11 cellular contexts compared by ENCODE assay signal in genomic region chr13:99313473-99313872, GRCh38. TPM values are rescaled to one million over a fixed set of nuclear protein-coding genes. Genes with fewer than 3 reads are reported as not detected.
DNase-seq lines count a peak whose midpoint lies in the region; ATAC-seq, FAIRE-seq and TF ChIP-seq lines count a peak whose summit lies in the region.
"Had no signal": no experiment of that assay in that cellular context is flagged by ENCODE, and none has a peak within 500 bp of the region (broad histone marks: within the 10 kb centered on the region; RNA-seq: fewer than 3 reads in every experiment).

No MANE protein-coding gene starts in this region.

- ATAC-seq in psoas muscle, result peak in 1 of 4 donors; percentile 33
- no peak for ATAC-seq in HG03097 (IDR thresholded peaks at IDR 0.05; ENCODE audit: low FRiP score, unreplicated experiment)

- FAIRE-seq in H54 (lab: Jason Lieb, UNC), result peak; percentile 61

- H3K27ac ChIP-seq in esophagus (ENCODE audit: low read depth in 2 of 2, low read length in 1 of 2), result peak overlapping the region; percentile 12 to 14
- H3K27ac ChIP-seq in psoas muscle, result peak overlapping the region; percentile 47
- H3K27ac ChIP-seq: tibial artery had no signal

- intact Hi-C loops in psoas muscle (cut with DNase I), result no loop called here

- 62 to 68% methylated on average over 3 of the region's 3 CpGs for WGBS in esophagus, 2 donors
- 54 to 74% (median 60%) methylated on average over 3 of the region's 3 CpGs for WGBS in psoas muscle, 3 donors

- no peak for TF ChIP-seq POLR2A in H54 (IDR thresholded peaks at IDR 0.05; ENCODE audit: low read depth, low read length)

- peaks cover 4 to 5% of the 10 kb centered on the region in 2 donors for H3K4me1 ChIP-seq in esophagus (ENCODE audit: control insufficient read depth in 2 of 2, insufficient read depth in 2 of 2, low read length in 1 of 2)
- peaks cover 24% of the 10 kb centered on the region for H3K4me1 ChIP-seq in psoas muscle

- H3K36me3 ChIP-seq in esophagus (ENCODE audit: control insufficient read depth in 2 of 2, insufficient read depth in 2 of 2, low read length in 1 of 2) (peaks cover 0 to 1% of the 10 kb centered on the region in 2 donors), psoas muscle (ENCODE audit: insufficient read depth in 1 of 2, low read depth in 1 of 2) (peaks cover 2 to 13% of the 10 kb centered on the region in 2 donors)

- no peak for DNase-seq in H54 (ENCODE audit: insufficient read length, low spot score)
- peak; percentile 56 for DNase-seq in SW480 (ENCODE audit: low spot score)
- peak in 1 of 2 donors; percentile 52 for DNase-seq in psoas muscle
- no peak for DNase-seq in DMS 273 (lab: John Stamatoyannopoulos, UW; ENCODE audit: unreplicated experiment)
- no peak for DNase-seq in DMS153 (lab: John Stamatoyannopoulos, UW)
- DNase-seq: amniotic stem cell, NCI-H1417 treated with DMSO at 0.1 percent for 48 hours, SK-N-SH, tibial artery had no signal

- no peaks in the 10 kb centered on the region for H3K9me3 ChIP-seq in esophagus (ENCODE audit: control insufficient read depth in 2 of 2, insufficient read depth in 1 of 2, low read depth in 1 of 2, low read length in 1 of 2)
- H3K9me3 ChIP-seq in psoas muscle, result no peaks in the 10 kb centered on the region
- H3K9me3 ChIP-seq: SK-N-SH, tibial artery had no signal

- H3K27me3 ChIP-seq in esophagus (ENCODE audit: control insufficient read depth in 1 of 2, insufficient read depth in 2 of 2, low read length in 2 of 2) (no peaks in the 10 kb centered on the region), psoas muscle (ENCODE audit: insufficient read depth in 3 of 3, low read length in 2 of 3) (no peaks in the 10 kb centered on the region)
- H3K27me3 ChIP-seq: tibial artery had no signal

- no peak overlapping the region for H3K4me3 ChIP-seq in esophagus (ENCODE audit: low read depth in 1 of 2, low read length in 2 of 2)
- H3K4me3 ChIP-seq in psoas muscle, result no peak overlapping the region
- H3K4me3 ChIP-seq: tibial artery had no signal

- no peak for TF ChIP-seq CTCF in psoas muscle (IDR thresholded peaks at IDR 0.05)

RNA-seq across cellular contexts. Expression of gene GPR183, which starts 6.3 kb away (rescaled TPM):
- 1 to 10 TPM; 1.5 to 2.2 TPM for polyA plus RNA-seq in esophagus
- total RNA-seq in psoas muscle, result 1 to 10 TPM in 2 of 4 donors, under 1 TPM in 2; 0.80 to 1.4 (median 1.00) TPM
- under 1 TPM; 0.67 to 0.69 (median 0.69) TPM for polyA plus RNA-seq in psoas muscle

RNA-seq across cellular contexts. Expression of gene GPR18, which starts 55.3 kb away (rescaled TPM):
- polyA plus RNA-seq in esophagus (under 1 TPM; 0.12 to 0.24 TPM), psoas muscle (under 1 TPM in 1 of 3 donors, not detected in 2; 0.01 TPM)
- under 1 TPM in 1 of 4 donors, not detected in 3; 0.27 TPM for total RNA-seq in psoas muscle
- polyA plus RNA-seq: SK-N-SH had no signal
